Comparison of ENCODE assay signal across 1 cellular context in genomic region chr2:10576456-10576855, GRCh38.
TF ChIP-seq lines count a peak whose summit lies in the region.

No MANE protein-coding gene starts in this region.

TF ChIP-seq in IMR-90, 13 proteins besides CTCF, POLR2A, EP300 and RAD21 (continued from another document):
- TF ChIP-seq USF2 (IDR thresholded peaks at IDR 0.05; ENCODE audit: low read depth, low read length) (no peak), SMC3 (IDR thresholded peaks at IDR 0.05; ENCODE audit: low read depth, low read length) (no peak), MXI1 (IDR thresholded peaks at IDR 0.05; ENCODE audit: borderline replicate concordance, low read depth, low read length) (no peak), CHD1 (IDR thresholded peaks at IDR 0.05; ENCODE audit: low read depth, low read length) (no peak), MAFK (IDR thresholded peaks at IDR 0.05; ENCODE audit: low read depth, low read length) (no peak), NFE2L2 (IDR thresholded peaks at IDR 0.05; ENCODE audit: low read depth, low read length) (no peak), BHLHE40 (IDR thresholded peaks at IDR 0.05; ENCODE audit: low read depth, low read length) (no peak)
- TF ChIP-seq, protein P1, sequence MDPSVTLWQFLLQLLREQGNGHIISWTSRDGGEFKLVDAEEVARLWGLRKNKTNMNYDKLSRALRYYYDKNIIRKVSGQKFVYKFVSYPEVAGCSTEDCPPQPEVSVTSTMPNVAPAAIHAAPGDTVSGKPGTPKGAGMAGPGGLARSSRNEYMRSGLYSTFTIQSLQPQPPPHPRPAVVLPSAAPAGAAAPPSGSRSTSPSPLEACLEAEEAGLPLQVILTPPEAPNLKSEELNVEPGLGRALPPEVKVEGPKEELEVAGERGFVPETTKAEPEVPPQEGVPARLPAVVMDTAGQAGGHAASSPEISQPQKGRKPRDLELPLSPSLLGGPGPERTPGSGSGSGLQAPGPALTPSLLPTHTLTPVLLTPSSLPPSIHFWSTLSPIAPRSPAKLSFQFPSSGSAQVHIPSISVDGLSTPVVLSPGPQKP (IDR thresholded peaks at IDR 0.05; ENCODE audit: borderline replicate concordance, low read depth, low read length): no peak
